ENCODE assay signal across 28 cellular contexts in genomic region chr7:25953859-25954258, GRCh38.
DNase-seq lines count a peak whose midpoint lies in the region; ATAC-seq and TF ChIP-seq lines count a peak whose summit lies in the region.
"Had no signal": no experiment of that assay in that cellular context is flagged by ENCODE, and none has a peak within 500 bp of the region (broad histone marks: within the 10 kb centered on the region; RNA-seq: fewer than 3 reads in every experiment).

No MANE protein-coding gene starts in this region.

- ATAC-seq in WTC11: no peak
- ATAC-seq in HG03159 (IDR thresholded peaks at IDR 0.05; ENCODE audit: unreplicated experiment): no peak
- ATAC-seq: A549; foreskin keratinocyte; heart right ventricle; naive thymus-derived CD8-positive, alpha-beta T cell had no signal

- no peaks in the 10 kb centered on the region for H4K20me1 ChIP-seq in H9 (ENCODE audit: control insufficient read depth, insufficient read depth, insufficient read length)

- H2BK15ac ChIP-seq in H9 (ENCODE audit: low read depth, low read length): no peak overlapping the region

- H3K36me3 Mint-ChIP-seq in H9 (ENCODE audit: insufficient read depth in 1 of 3, low read depth in 3 of 3): peaks cover 10 to 37% (median 11%) of the 10 kb centered on the region in 3 experiments
- peaks cover 14% of the 10 kb centered on the region for H3K36me3 Mint-ChIP-seq in WTC11
- H3K36me3 Mint-ChIP-seq in activated T-cell treated with anti-CD3 and anti-CD28 coated beads, Interleukin-2, amount 50 U/mL, for 24 hours (ENCODE audit: low read depth): no peaks in the 10 kb centered on the region
- H3K36me3 Mint-ChIP-seq in activated naive CD8-positive, alpha-beta T cell treated with anti-CD3 and anti-CD28 coated beads for 36 hours: no peaks in the 10 kb centered on the region
- H3K36me3 Mint-ChIP-seq: activated naive CD8-positive, alpha-beta T cell; CD4-positive, alpha-beta memory T cell; naive thymus-derived CD8-positive, alpha-beta T cell had no signal

- no peaks in the 10 kb centered on the region for H3K27me3 ChIP-seq in H9 (ENCODE audit: insufficient read depth, low read length)
- H3K27me3 ChIP-seq: ascending aorta, cardiac muscle cell, foreskin keratinocyte had no signal

- no peak overlapping the region for H3K9ac ChIP-seq in H9 (ENCODE audit: extremely low read depth, insufficient read length, low read length)

- DNase-seq in COLO668 (lab: John Stamatoyannopoulos, UW; ENCODE audit: unreplicated experiment) (peak; percentile 65), H9 (no peak), NAMALWA (ENCODE audit: low spot score) (peak; percentile 72), WTC11 (ENCODE audit: low spot score) (no peak), NCI-H446 (lab: John Stamatoyannopoulos, UW) (no peak)
- no peak for DNase-seq in activated T-cell treated with anti-CD3 and anti-CD28 coated beads, Interleukin-2, amount 50 U/mL, for 24 hours
- DNase-seq in activated naive CD8-positive, alpha-beta T cell treated with anti-CD3 and anti-CD28 coated beads for 36 hours: no peak
- DNase-seq: activated CD4-positive, alpha-beta T cell treated with anti-CD3 and anti-CD28 coated beads for 4 hours; activated effector memory CD4-positive, alpha-beta T cell treated with Interleukin-2 at 50 U/mL for 16 hours; activated T-cell treated with anti-CD3 and anti-CD28 coated beads for 4 hours; CD4-positive, alpha-beta memory T cell; effector memory CD4-positive, alpha-beta T cell; foreskin keratinocyte; GDM1; heart right ventricle; naive thymus-derived CD8-positive, alpha-beta T cell; NCI-H1105 treated with DMSO at 0.1 percent for 48 hours; NCI-H2029; NCI-H774 had no signal

- H3K9me3 Mint-ChIP-seq in H9 (peaks cover 14 to 17% of the 10 kb centered on the region in 2 experiments), WTC11 (peaks cover 17% of the 10 kb centered on the region)
- no peaks in the 10 kb centered on the region for H3K9me3 Mint-ChIP-seq in activated T-cell treated with anti-CD3 and anti-CD28 coated beads, Interleukin-2, amount 50 U/mL, for 24 hours
- no peaks in the 10 kb centered on the region for H3K9me3 Mint-ChIP-seq in activated naive CD8-positive, alpha-beta T cell treated with anti-CD3 and anti-CD28 coated beads for 36 hours
- H3K9me3 Mint-ChIP-seq: naive thymus-derived CD8-positive, alpha-beta T cell; stimulated activated naive CD8-positive, alpha-beta T cell treated with anti-CD3 and anti-CD28 coated beads, Interleukin-15, Interleukin-2, amounts not matched to agents 100 ng/mL and 50 ng/mL, for 24 hours had no signal

- no peaks in the 10 kb centered on the region for H3K79me1 ChIP-seq in H9 (ENCODE audit: insufficient read depth, low read depth, low read length, poor library complexity, severe bottlenecking)

- H2BK12ac ChIP-seq in H9 (ENCODE audit: insufficient read length, low read depth, low read length): no peak overlapping the region

- H2BK120ac ChIP-seq in H9 (ENCODE audit: low read depth, low read length, poor library complexity, severe bottlenecking): no peak overlapping the region

- no peak overlapping the region for H3K56ac ChIP-seq in H9 (ENCODE audit: insufficient read length, low read depth, low read length)

- H3K14ac ChIP-seq in H9 (ENCODE audit: insufficient read depth, low read length): no peak overlapping the region

- POLR2A ChIA-PET in WTC11 (lab: Charles Lee): no interaction called here

- H2BK5ac ChIP-seq in H9 (ENCODE audit: insufficient read length, low read length): no peak overlapping the region

- no peak overlapping the region for H4K91ac ChIP-seq in H9 (ENCODE audit: insufficient read length, low read depth, low read length)

- H4K5ac ChIP-seq in H9 (ENCODE audit: insufficient read length, low read depth, low read length): no peak overlapping the region

- no peak overlapping the region for H3K23ac ChIP-seq in H9 (ENCODE audit: insufficient read length, low read depth, low read length)

- no peak overlapping the region for H4K8ac ChIP-seq in H9 (replicated peaks; ENCODE audit: insufficient read length, low read depth, low read length)

- H3K4me2 ChIP-seq in H9 (ENCODE audit: insufficient read depth, insufficient read length, low read length): no peak overlapping the region
- H3K4me2 ChIP-seq: A549 had no signal

- no peak overlapping the region for H3K4ac ChIP-seq in H9 (ENCODE audit: low read depth, low read length)

- H3K4me1 Mint-ChIP-seq in H9 (peaks cover 34 to 41% of the 10 kb centered on the region in 2 experiments), WTC11 (peaks cover 42% of the 10 kb centered on the region)
- H3K4me1 Mint-ChIP-seq in activated T-cell treated with anti-CD3 and anti-CD28 coated beads, Interleukin-2, amount 50 U/mL, for 24 hours (ENCODE audit: low read depth): peaks cover 18% of the 10 kb centered on the region
- H3K4me1 Mint-ChIP-seq in activated naive CD8-positive, alpha-beta T cell treated with anti-CD3 and anti-CD28 coated beads for 36 hours: peaks cover 14% of the 10 kb centered on the region

- no peak overlapping the region for H2AK5ac ChIP-seq in H9 (ENCODE audit: insufficient read length, low read length)

- H3K9me3 ChIP-seq in H9 (ENCODE audit: control insufficient read depth, low read depth, low read length): no peaks in the 10 kb centered on the region
- H3K9me3 ChIP-seq: A549, ascending aorta had no signal

- TF ChIP-seq CTCF in H9 (conservative IDR thresholded peaks at IDR 0.05) (no peak), WTC11 (IDR thresholded peaks at IDR 0.05) (no peak)

- no CpG with 5 or more reads among the region's 1 CpG for WGBS in H9 (ENCODE audit: extremely low coverage, insufficient read length, low lambda C conversion rate)

- H3K27ac ChIP-seq in H9 (ENCODE audit: insufficient read length, low read depth, low read length): no peak overlapping the region
- H3K27ac ChIP-seq: A549, ascending aorta, cardiac muscle cell, coronary artery, foreskin keratinocyte, heart right ventricle, HL-60, SK-N-MC had no signal

- H2BK20ac ChIP-seq in H9 (ENCODE audit: low read depth, low read length, poor library complexity, severe bottlenecking): no peak overlapping the region

- no peak overlapping the region for H3T11ph ChIP-seq in H9 (ENCODE audit: low read length)

- CTCF ChIA-PET in WTC11 (lab: Charles Lee): no interaction called here

- peaks cover 1% of the 10 kb centered on the region; the same call in 1 of the 2 replicates for H3K79me2 ChIP-seq in H9 (ENCODE audit: insufficient read depth, low read length)

- H2AFZ ChIP-seq in H9 (ENCODE audit: low read length): no peak overlapping the region

- H3K4me3 Mint-ChIP-seq in H9 (no peak overlapping the region), WTC11 (no peak overlapping the region)
- H3K4me3 Mint-ChIP-seq in activated T-cell treated with anti-CD3 and anti-CD28 coated beads, Interleukin-2, amount 50 U/mL, for 24 hours: no peak overlapping the region
- no peak overlapping the region for H3K4me3 Mint-ChIP-seq in activated naive CD8-positive, alpha-beta T cell treated with anti-CD3 and anti-CD28 coated beads for 36 hours
- H3K4me3 Mint-ChIP-seq: activated naive CD8-positive, alpha-beta T cell; naive thymus-derived CD8-positive, alpha-beta T cell; stimulated activated naive CD8-positive, alpha-beta T cell treated with anti-CD3 and anti-CD28 coated beads, Interleukin-15, Interleukin-2, amounts not matched to agents 100 ng/mL and 50 ng/mL, for 24 hours had no signal

- H3K18ac ChIP-seq in H9 (ENCODE audit: insufficient read length, low read depth, low read length): no peak overlapping the region

- H3K4me1 ChIP-seq in H9 (ENCODE audit: insufficient read depth, low read length): peaks cover 8% of the 10 kb centered on the region; the same call in 1 of the 2 replicates

- peaks cover 20% of the 10 kb centered on the region for H3K23me2 ChIP-seq in H9 (ENCODE audit: insufficient read length, low read depth, low read length, poor library complexity, severe bottlenecking)

- H3K27ac Mint-ChIP-seq in H9 (peak overlapping the region in 2 of 3 experiments; percentile 1 to 83; a peak in 5 of 7 replicates), WTC11 (peak overlapping the region; percentile 27; the same call in 1 of the 2 replicates)
- no peak overlapping the region for H3K27ac Mint-ChIP-seq in activated T-cell treated with anti-CD3 and anti-CD28 coated beads, Interleukin-2, amount 50 U/mL, for 24 hours
- no peak overlapping the region for H3K27ac Mint-ChIP-seq in activated naive CD8-positive, alpha-beta T cell treated with anti-CD3 and anti-CD28 coated beads for 36 hours
- H3K27ac Mint-ChIP-seq: activated naive CD8-positive, alpha-beta T cell; CD4-positive, alpha-beta memory T cell; stimulated activated naive CD8-positive, alpha-beta T cell treated with anti-CD3 and anti-CD28 coated beads, Interleukin-15, Interleukin-2, amounts not matched to agents 100 ng/mL and 50 ng/mL, for 24 hours had no signal

- H3K27me3 Mint-ChIP-seq in H9 (ENCODE audit: low read depth): no peaks in the 10 kb centered on the region; the same call in 1 of the 2 replicates
- no peaks in the 10 kb centered on the region; the same call in 1 of the 2 replicates for H3K27me3 Mint-ChIP-seq in WTC11 (ENCODE audit: low read depth)
- H3K27me3 Mint-ChIP-seq in activated T-cell treated with anti-CD3 and anti-CD28 coated beads, Interleukin-2, amount 50 U/mL, for 24 hours: peaks cover 14% of the 10 kb centered on the region
- peaks cover 17% of the 10 kb centered on the region for H3K27me3 Mint-ChIP-seq in activated naive CD8-positive, alpha-beta T cell treated with anti-CD3 and anti-CD28 coated beads for 36 hours
- H3K27me3 Mint-ChIP-seq: activated naive CD8-positive, alpha-beta T cell; CD4-positive, alpha-beta memory T cell had no signal

TF ChIP-seq in WTC11, 78 proteins besides CTCF, POLR2A, EP300 and RAD21 (continues in another document):
- no peak for TF ChIP-seq ZNF425 (CRISPR knock-in tag; conservative IDR thresholded peaks at IDR 0.05)

Comparison
In these comparisons a context has a peak if more than half of its experiments do, and no peak if none do; other contexts are left out.
1. DNase-seq: peak in COLO668 (single experiment) and NAMALWA (single experiment); none in H9 (single experiment), WTC11 (single experiment), activated T-cell treated with anti-CD3 and anti-CD28 coated beads, Interleukin-2, amount 50 U/mL, for 24 hours (single experiment), NCI-H446 (0 of 2) and activated naive CD8-positive, alpha-beta T cell treated with anti-CD3 and anti-CD28 coated beads for 36 hours (single experiment).
2. H3K27ac Mint-ChIP-seq: peak in H9 (2 of 3) and WTC11 (single experiment); none in activated T-cell treated with anti-CD3 and anti-CD28 coated beads, Interleukin-2, amount 50 U/mL, for 24 hours (single experiment) and activated naive CD8-positive, alpha-beta T cell treated with anti-CD3 and anti-CD28 coated beads for 36 hours (single experiment).